In genomic region chr15:77144028-77144427, GRCh38 we compare ENCODE assay signal across 11 cellular contexts.
DNase-seq lines count a peak whose midpoint lies in the region; ATAC-seq, FAIRE-seq and TF ChIP-seq lines count a peak whose summit lies in the region.
"Had no signal": no experiment of that assay in that cellular context is flagged by ENCODE, and none has a peak within 500 bp of the region (broad histone marks: within the 10 kb centered on the region; RNA-seq: fewer than 3 reads in every experiment).

No MANE protein-coding gene starts in this region.

- H3K27me3 ChIP-seq in Caco-2 (replicated peaks; ENCODE audit: control insufficient read depth, insufficient read depth, low read length), result no peaks in the 10 kb centered on the region
- H3K27me3 ChIP-seq in skeletal muscle tissue (ENCODE audit: control insufficient read depth in 3 of 3, insufficient read depth in 3 of 3, low read length in 3 of 3), result no peaks in the 10 kb centered on the region
- H3K27me3 ChIP-seq: heart right ventricle had no signal

- H3K4me1 ChIP-seq in Caco-2 (peaks cover 17% of the 10 kb centered on the region), skeletal muscle tissue (ENCODE audit: control insufficient read depth in 3 of 3, insufficient read depth in 3 of 3, low read length in 3 of 3) (peaks cover 0 to 10% (median 4%) of the 10 kb centered on the region in 3 donors)

- no peaks in the 10 kb centered on the region for H3K27me3 Mint-ChIP-seq in Caco-2 (ENCODE audit: insufficient read depth, unreplicated experiment)

- CTCF ChIA-PET in Caco-2 (lab: Charles Lee), result interaction anchor here (1.1 kb wide), 1 partner anchor 399 kb away, joined by 3 read pairs; no protein-coding TSS in a partner anchor

- H3K27ac Mint-ChIP-seq in Caco-2 (ENCODE audit: unreplicated experiment), result peak overlapping the region; percentile 63

- POLR2A ChIA-PET in Caco-2 (lab: Charles Lee), result no interaction called here

- H3K36me3 Mint-ChIP-seq in Caco-2 (ENCODE audit: insufficient read depth, unreplicated experiment), result peaks cover 6% of the 10 kb centered on the region

- H3K36me3 ChIP-seq in Caco-2 (ENCODE audit: control insufficient read depth, insufficient read depth, low read length), result no peaks in the 10 kb centered on the region
- peaks cover 8% of the 10 kb centered on the region for H3K36me3 ChIP-seq in SK-N-MC (ENCODE audit: insufficient read depth, low read length)
- no peaks in the 10 kb centered on the region for H3K36me3 ChIP-seq in skeletal muscle tissue (ENCODE audit: control insufficient read depth in 3 of 3, insufficient read depth in 3 of 3, low read length in 3 of 3)

- intact Hi-C loops in Caco-2 (cut with micrococcal nuclease; ENCODE audit: unreplicated experiment), result no loop called here

- no peak for FAIRE-seq in GM19239 (lab: Jason Lieb, UNC)
- FAIRE-seq: K562 had no signal

- no peak overlapping the region for H3K4me3 Mint-ChIP-seq in Caco-2 (ENCODE audit: unreplicated experiment)

- ATAC-seq in HG03571 (IDR thresholded peaks at IDR 0.05; ENCODE audit: unreplicated experiment), result no peak
- ATAC-seq: K562 had no signal

- no TSS peak for BruUV-seq in Caco-2 (replicated peaks; lab: Mats Ljungman, UMichigan)

- H3K9me3 Mint-ChIP-seq in Caco-2 (ENCODE audit: unreplicated experiment), result peaks cover 32% of the 10 kb centered on the region

- DNase-seq in Caco-2 (no peak), SK-N-MC (ENCODE audit: low read depth, low spot score) (no peak), fibroblast of pulmonary artery (ENCODE audit: low read depth) (peak; percentile 71), cerebellar cortex (ENCODE audit: low spot score) (no peak), GM19239 (ENCODE audit: insufficient read length, low spot score) (no peak), NCI-H1436 (lab: John Stamatoyannopoulos, UW) (no peak)
- DNase-seq: heart right ventricle, NCI-H2227 treated with DMSO at 0.1 percent for 48 hours had no signal

- H3K4me3 ChIP-seq in Caco-2 (ENCODE audit: low read depth, low read length) (no peak overlapping the region), SK-N-MC (peak overlapping the region; percentile 68), fibroblast of pulmonary artery (replicated peaks; ENCODE audit: low read depth, low read length) (no peak overlapping the region), skeletal muscle tissue (ENCODE audit: low read length in 3 of 3) (no peak overlapping the region)
- H3K4me3 ChIP-seq: heart right ventricle, K562 had no signal

- H3K9me3 ChIP-seq in Caco-2 (peaks cover 11% of the 10 kb centered on the region), SK-N-MC (ENCODE audit: low read depth, low read length) (peaks cover 11% of the 10 kb centered on the region), skeletal muscle tissue (ENCODE audit: control insufficient read depth in 3 of 3, low read length in 3 of 3) (no peaks in the 10 kb centered on the region)

- H3K4me1 Mint-ChIP-seq in Caco-2 (ENCODE audit: low read depth, unreplicated experiment), result peaks cover 20% of the 10 kb centered on the region

- H3K9ac ChIP-seq in SK-N-MC (ENCODE audit: insufficient read length), result peak overlapping the region; percentile 70
- no peak overlapping the region for H3K9ac ChIP-seq in skeletal muscle tissue (ENCODE audit: low read depth in 1 of 3, low read length in 3 of 3)

- H3K27ac ChIP-seq in SK-N-MC (peak overlapping the region; percentile 100), skeletal muscle tissue (ENCODE audit: low read depth, low read length) (peak overlapping the region; percentile 42)

- no peak for TF ChIP-seq CTCF in Caco-2 (IDR thresholded peaks at IDR 0.05; ENCODE audit: insufficient read depth in 1 of 2, low read depth in 1 of 2, low read length in 1 of 2, severe bottlenecking in 1 of 2, unreplicated experiment in 1 of 2)
- no peak for TF ChIP-seq CTCF in fibroblast of pulmonary artery (IDR thresholded peaks at IDR 0.05; ENCODE audit: low read length, missing control alignments)
